17 cellular contexts compared by ENCODE assay signal in genomic region chr3:8990266-8991215, GRCh38. TPM values are rescaled to one million over a fixed set of nuclear protein-coding genes. Genes with fewer than 3 reads are reported as not detected.
A peak's percentile ranks its signal among the peaks of the same experiment; 100 is the strongest.
DNase-seq lines count a peak whose midpoint lies in the region; ATAC-seq and TF ChIP-seq lines count a peak whose summit lies in the region.
"Had no signal": no experiment of that assay in that cellular context is flagged by ENCODE, and none has a peak within 500 bp of the region (broad histone marks: within the 10 kb centered on the region; RNA-seq: fewer than 3 reads in every experiment).

No MANE protein-coding gene starts in this region.

- H3K9ac ChIP-seq in endodermal cell (ENCODE audit: extremely low read depth, low read length, poor library complexity, severe bottlenecking): no peak overlapping the region

- ATAC-seq in HG03039 (IDR thresholded peaks at IDR 0.05; ENCODE audit: unreplicated experiment): no peak

- no peaks in the 10 kb centered on the region for H3K4me1 ChIP-seq in endodermal cell (ENCODE audit: control insufficient read depth, insufficient read depth, low read length)
- H3K4me1 ChIP-seq: pancreas had no signal

- no peak for TF ChIP-seq CTCF in osteocyte (IDR thresholded peaks at IDR 0.05)
- no peak for TF ChIP-seq CTCF in endodermal cell (conservative IDR thresholded peaks at IDR 0.05)

- WGBS in endodermal cell (ENCODE audit: insufficient coverage in 1 of 2, insufficient read length in 1 of 2), 2 experiments: 93 to 96% methylated on average over 6 to 36 of the region's 36 CpGs

- H3K27me3 ChIP-seq in endodermal cell (ENCODE audit: control insufficient read depth, insufficient read depth, low read length, poor library complexity, severe bottlenecking): no peaks in the 10 kb centered on the region
- H3K27me3 ChIP-seq: pancreas had no signal

- H3K9me3 Mint-ChIP-seq in osteocyte (ENCODE audit: unreplicated experiment) (no peaks in the 10 kb centered on the region), endodermal cell (no peaks in the 10 kb centered on the region)
- H3K9me3 Mint-ChIP-seq: activated naive CD4-positive, alpha-beta T cell treated with anti-CD3 and anti-CD28 coated beads, Interleukin-2, amount 50 U/mL, for 24 hours; central memory CD8-positive, alpha-beta T cell had no signal

- no peak overlapping the region for H3K4me3 Mint-ChIP-seq in osteocyte (ENCODE audit: unreplicated experiment)
- no peak overlapping the region for H3K4me3 Mint-ChIP-seq in endodermal cell
- H3K4me3 Mint-ChIP-seq: activated naive CD4-positive, alpha-beta T cell treated with anti-CD3 and anti-CD28 coated beads, Interleukin-2, amount 50 U/mL, for 24 hours; central memory CD8-positive, alpha-beta T cell had no signal

- H3K4me1 Mint-ChIP-seq in osteocyte (ENCODE audit: unreplicated experiment) (peaks cover 2% of the 10 kb centered on the region), endodermal cell (no peaks in the 10 kb centered on the region)
- H3K4me1 Mint-ChIP-seq: activated naive CD4-positive, alpha-beta T cell treated with anti-CD3 and anti-CD28 coated beads, Interleukin-2, amount 50 U/mL, for 24 hours; central memory CD8-positive, alpha-beta T cell had no signal

- H3K36me3 Mint-ChIP-seq in osteocyte (ENCODE audit: unreplicated experiment) (no peaks in the 10 kb centered on the region), endodermal cell (ENCODE audit: low read depth) (no peaks in the 10 kb centered on the region)
- H3K36me3 Mint-ChIP-seq: activated naive CD4-positive, alpha-beta T cell treated with anti-CD3 and anti-CD28 coated beads, Interleukin-2, amount 50 U/mL, for 24 hours had no signal

- DNase-seq in Daoy (ENCODE audit: low read depth): peak; percentile 71
- peak; percentile 66 for DNase-seq in NCI-H2107 treated with DMSO at 0.1 percent for 48 hours (lab: John Stamatoyannopoulos, UW; ENCODE audit: unreplicated experiment)
- DNase-seq in fibroblast of gingiva (ENCODE audit: low read depth): peak; percentile 44
- peak; percentile 83 for DNase-seq in osteocyte (ENCODE audit: extremely low spot score, unreplicated experiment)
- no peak for DNase-seq in hypothalamus (lab: John Stamatoyannopoulos, UW)
- no peak for DNase-seq in endodermal cell
- DNase-seq in NCI-H1048 (lab: John Stamatoyannopoulos, UW): no peak
- DNase-seq: activated CD8-positive, alpha-beta memory T cell treated with anti-CD3 and anti-CD28 coated beads, Interleukin-2, amount 50 U/mL, for 4 hours; midbrain; NCI-H2081; NCI-H748 treated with DMSO at 0.1 percent for 48 hours; pancreas; stimulated activated naive CD4-positive, alpha-beta T cell treated with Interleukin-2 at 50 U/mL for 16 hours; T-helper 2 cell had no signal

- no peak overlapping the region for H3K4me3 ChIP-seq in endodermal cell (ENCODE audit: low read length)
- H3K4me3 ChIP-seq: pancreas had no signal

- H3K9me3 ChIP-seq in endodermal cell (ENCODE audit: control insufficient read depth, low read length): no peaks in the 10 kb centered on the region
- H3K9me3 ChIP-seq: pancreas had no signal

- H3K27me3 Mint-ChIP-seq in osteocyte (ENCODE audit: unreplicated experiment) (no peaks in the 10 kb centered on the region), endodermal cell (ENCODE audit: insufficient read depth) (no peaks in the 10 kb centered on the region)
- H3K27me3 Mint-ChIP-seq: activated naive CD4-positive, alpha-beta T cell treated with anti-CD3 and anti-CD28 coated beads, Interleukin-2, amount 50 U/mL, for 24 hours; central memory CD8-positive, alpha-beta T cell had no signal

- no peak overlapping the region for H3K27ac ChIP-seq in endodermal cell (ENCODE audit: low read depth, low read length)
- H3K27ac ChIP-seq: pancreas had no signal

- H3K27ac Mint-ChIP-seq in osteocyte (ENCODE audit: unreplicated experiment) (no peak overlapping the region), endodermal cell (no peak overlapping the region)
- H3K27ac Mint-ChIP-seq: activated naive CD4-positive, alpha-beta T cell treated with anti-CD3 and anti-CD28 coated beads, Interleukin-2, amount 50 U/mL, for 24 hours had no signal

- no peaks in the 10 kb centered on the region for H3K36me3 ChIP-seq in endodermal cell (ENCODE audit: control insufficient read depth, insufficient read depth, low read length)
- H3K36me3 ChIP-seq: pancreas had no signal

RNA-seq across cellular contexts. Expression of gene RAD18, which starts 27.3 kb away (rescaled TPM):
- total RNA-seq in Daoy (2014; rRNA removed; shearing (Covaris generic)): 17.6 and 28.8 TPM in 2 replicates
- 13.4 and 18.6 TPM in 2 replicates for total RNA-seq in osteocyte
- 10 to 100 TPM; 18.2 to 20.8 TPM for total RNA-seq in endodermal cell
- 19.1 TPM for polyA plus RNA-seq in endodermal cell (2013, experiment 1 of 2)
- 17.8 TPM for polyA plus RNA-seq in endodermal cell (2013, experiment 2 of 2)

Comparison
In these comparisons a context has a peak if more than half of its experiments do, and no peak if none do; other contexts are left out.
1. DNase-seq: peak in Daoy (single experiment), NCI-H2107 treated with DMSO at 0.1 percent for 48 hours (single experiment), fibroblast of gingiva (single experiment) and osteocyte (single experiment); none in hypothalamus (0 of 51), endodermal cell (single experiment) and NCI-H1048 (single experiment).